In genomic region chr12:53625946-53626701, GRCh38 we compare ENCODE assay signal across 1 cellular context.
TF ChIP-seq lines count a peak whose summit lies in the region.

TSS of gene ATF7 (minus strand) at chr12:53626382. CDS start at chr12:53601000, 25,382 bp downstream.

TF ChIP-seq in HepG2, 621 proteins besides CTCF, POLR2A, EP300 and RAD21 (continued from another document and continues in another):
- peak; percentile 87; the same call in 1 of the 2 replicates for TF ChIP-seq ZNF280D (CRISPR knock-in tag; IDR thresholded peaks at IDR 0.05)
- TF ChIP-seq AKAP8 (CRISPR knock-in tag; IDR thresholded peaks at IDR 0.05): no peak
- TF ChIP-seq CENPT (CRISPR knock-in tag; IDR thresholded peaks at IDR 0.05; ENCODE audit: low read depth): no peak
- peak; percentile 87 for TF ChIP-seq ZNF430 (CRISPR knock-in tag; IDR thresholded peaks at IDR 0.05)
- no peak for TF ChIP-seq NFE2L1 (CRISPR knock-in tag; IDR thresholded peaks at IDR 0.05; ENCODE audit: borderline replicate concordance)
- TF ChIP-seq CBX1 (IDR thresholded peaks at IDR 0.05; ENCODE audit: low read depth): no peak
- no peak for TF ChIP-seq IKZF4 (CRISPR knock-in tag; IDR thresholded peaks at IDR 0.05; ENCODE audit: borderline replicate concordance, low read depth, not compliant biosample characterization)
- TF ChIP-seq THAP9 (CRISPR knock-in tag; IDR thresholded peaks at IDR 0.05; ENCODE audit: borderline replicate concordance): peak; percentile 90; the same call in 1 of the 2 replicates
- TF ChIP-seq TAF15 (IDR thresholded peaks at IDR 0.05; ENCODE audit: low read depth, low read length, poor library complexity, severe bottlenecking): peak; percentile 83
- TF ChIP-seq SP140L (CRISPR knock-in tag; IDR thresholded peaks at IDR 0.05; ENCODE audit: borderline replicate concordance): no peak
- TF ChIP-seq ZNF552 (CRISPR knock-in tag; IDR thresholded peaks at IDR 0.05; ENCODE audit: borderline replicate concordance): no peak
- TF ChIP-seq PHF20 (CRISPR knock-in tag; IDR thresholded peaks at IDR 0.05): peak; percentile 45; the same call in 1 of the 2 replicates
- TF ChIP-seq HNF1A (IDR thresholded peaks at IDR 0.05; ENCODE audit: low read depth): no peak
- TF ChIP-seq HNF1A (CRISPR knock-in tag; IDR thresholded peaks at IDR 0.05; ENCODE audit: borderline replicate concordance): peak; percentile 75; the same call in 1 of the 2 replicates
- TF ChIP-seq ZNF703 (CRISPR knock-in tag; IDR thresholded peaks at IDR 0.05; ENCODE audit: borderline replicate concordance): no peak; the same call in 1 of the 2 replicates
- TF ChIP-seq ZNF333 (CRISPR knock-in tag; IDR thresholded peaks at IDR 0.05; ENCODE audit: borderline replicate concordance): no peak
- no peak for TF ChIP-seq ETS1 (CRISPR knock-in tag; IDR thresholded peaks at IDR 0.05)
- TF ChIP-seq HNRNPUL1 (IDR thresholded peaks at IDR 0.05; ENCODE audit: low read depth, low read length): no peak
- TF ChIP-seq NKX3-1 (CRISPR knock-in tag; IDR thresholded peaks at IDR 0.05): no peak
- TF ChIP-seq MTERF4 (CRISPR knock-in tag; IDR thresholded peaks at IDR 0.05): peak; percentile 78
- peak; percentile 77; the same call in 1 of the 2 replicates for TF ChIP-seq IKZF5 (CRISPR knock-in tag; IDR thresholded peaks at IDR 0.05)
- TF ChIP-seq ZNF546 (CRISPR knock-in tag; conservative IDR thresholded peaks at IDR 0.05): peak; percentile 33; the same call in 1 of the 2 replicates
- TF ChIP-seq NFYB (CRISPR knock-in tag; IDR thresholded peaks at IDR 0.05): peak; percentile 95
- TF ChIP-seq MLLT10 (CRISPR knock-in tag; IDR thresholded peaks at IDR 0.05): no peak
- no peak for TF ChIP-seq ZNF660 (CRISPR knock-in tag; IDR thresholded peaks at IDR 0.05; ENCODE audit: borderline replicate concordance, low read depth)
- no peak for TF ChIP-seq NR2F6 (IDR thresholded peaks at IDR 0.05)
- peak; percentile 53; the same call in 1 of the 2 replicates for TF ChIP-seq NR2F6 (CRISPR knock-in tag; IDR thresholded peaks at IDR 0.05)
- 0 out of 2 replicates have a peak, but pooled peaks have one; percentile 26 for TF ChIP-seq ZBTB7A (CRISPR knock-in tag; IDR thresholded peaks at IDR 0.05)
- TF ChIP-seq SP1 (IDR thresholded peaks at IDR 0.05): peak; percentile 92; the same call in 1 of the 2 replicates
- peak; percentile 95 for TF ChIP-seq SP1 (CRISPR knock-in tag; IDR thresholded peaks at IDR 0.05)
- TF ChIP-seq AGO2 (optimal IDR thresholded peaks at IDR 0.05; ENCODE audit: low read depth, low read length): peak; percentile 79
- peak; percentile 58; the same call in 1 of the 2 replicates for TF ChIP-seq HINFP (CRISPR knock-in tag; IDR thresholded peaks at IDR 0.05; ENCODE audit: low read depth)
- TF ChIP-seq ATAD3A (CRISPR knock-in tag; IDR thresholded peaks at IDR 0.05): no peak
- no peak for TF ChIP-seq ZBTB8A (CRISPR knock-in tag; IDR thresholded peaks at IDR 0.05; ENCODE audit: borderline replicate concordance, low read depth)
- TF ChIP-seq MBNL3 (CRISPR knock-in tag; conservative IDR thresholded peaks at IDR 0.05): no peak
- no peak for TF ChIP-seq MEIS2 (CRISPR knock-in tag; IDR thresholded peaks at IDR 0.05)
- TF ChIP-seq SCMH1 (CRISPR knock-in tag; IDR thresholded peaks at IDR 0.05; ENCODE audit: borderline replicate concordance): no peak
- peak; percentile 58; the same call in 1 of the 2 replicates for TF ChIP-seq ZNF292 (CRISPR knock-in tag; IDR thresholded peaks at IDR 0.05; ENCODE audit: borderline replicate concordance, low read depth)
- no peak for TF ChIP-seq ZBTB46 (CRISPR knock-in tag; IDR thresholded peaks at IDR 0.05; ENCODE audit: borderline replicate concordance)
